Comparison of ENCODE assay signal across 1 cellular context in the genomic region with DNA sequence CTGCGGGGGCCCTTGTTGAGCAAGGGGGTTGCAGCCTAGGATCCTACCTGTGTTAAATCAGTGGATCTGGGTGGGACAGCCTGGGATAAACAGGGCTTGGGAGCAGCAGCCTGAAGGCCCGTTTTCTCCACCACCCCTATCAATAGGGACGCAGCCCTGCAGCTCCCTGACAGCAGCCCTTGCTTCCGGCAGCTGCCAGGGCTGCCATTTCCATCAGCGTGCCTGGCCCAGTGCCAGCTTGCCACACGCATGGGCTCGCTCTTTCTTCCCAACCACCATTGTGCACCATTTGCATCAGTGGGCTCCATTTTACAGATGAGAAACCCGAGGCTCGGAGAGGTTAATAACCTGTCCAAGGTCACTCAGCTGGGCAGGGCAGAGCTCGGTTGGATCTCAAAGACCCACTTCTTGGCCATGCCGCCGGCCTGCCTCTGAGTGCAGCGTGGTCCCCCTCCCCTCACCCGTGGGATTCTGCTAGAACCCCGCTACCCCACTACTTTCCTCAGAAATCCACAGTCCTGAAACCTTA.
TF ChIP-seq lines count a peak whose summit lies in the region.

No MANE protein-coding gene starts in this region.

TF ChIP-seq in HepG2, 621 proteins besides CTCF, POLR2A, EP300 and RAD21:
- TF ChIP-seq ZNF629 (CRISPR knock-in tag; conservative IDR thresholded peaks at IDR 0.05) (peak; percentile 57), KLF6 (CRISPR knock-in tag; IDR thresholded peaks at IDR 0.05) (no peak)
